Comparison of ENCODE assay signal across 11 cellular contexts in genomic region chr11:126341760-126342161, GRCh38. TPM values are rescaled to one million over a fixed set of nuclear protein-coding genes. Genes with fewer than 3 reads are reported as not detected.
DNase-seq lines count a peak whose midpoint lies in the region; ATAC-seq, FAIRE-seq and TF ChIP-seq lines count a peak whose summit lies in the region.
"Had no signal": no experiment of that assay in that cellular context is flagged by ENCODE, and none has a peak within 500 bp of the region (broad histone marks: within the 10 kb centered on the region; RNA-seq: fewer than 3 reads in every experiment).

No MANE protein-coding gene starts in this region.

- no peak for TF ChIP-seq CTCF in brain microvascular endothelial cell (IDR thresholded peaks at IDR 0.05; ENCODE audit: low read depth, low read length, missing control alignments)

- peak overlapping the region; percentile 54 for H3K27ac ChIP-seq in brain microvascular endothelial cell

- no peak for TF ChIP-seq POLR2A in GM12891 (IDR thresholded peaks at IDR 0.05; ENCODE audit: low read depth, low read length)

- no peaks in the 10 kb centered on the region for H3K27me3 ChIP-seq in brain microvascular endothelial cell (replicated peaks)
- H3K27me3 ChIP-seq: right atrium auricular region had no signal

- no peak overlapping the region for H3K4me3 Mint-ChIP-seq in natural killer cell treated with Interleukin-12 subunit alpha and Interleukin-12 subunit beta and Interleukin-15 and Interleukin-18, amount 100 ng/mL, for 72 hours

- H3K27me3 Mint-ChIP-seq in natural killer cell treated with Interleukin-12 subunit alpha and Interleukin-12 subunit beta and Interleukin-15 and Interleukin-18, amount 100 ng/mL, for 72 hours = no peaks in the 10 kb centered on the region

- peak overlapping the region; percentile 81 to 99 for H3K27ac Mint-ChIP-seq in natural killer cell treated with Interleukin-12 subunit alpha and Interleukin-12 subunit beta and Interleukin-15 and Interleukin-18, amount 100 ng/mL, for 72 hours

- no peak overlapping the region for H3K4me3 ChIP-seq in brain microvascular endothelial cell (ENCODE audit: low read depth, low read length)
- H3K4me3 ChIP-seq: right atrium auricular region had no signal

- no peaks in the 10 kb centered on the region for H3K36me3 ChIP-seq in brain microvascular endothelial cell (replicated peaks)
- H3K36me3 ChIP-seq: right atrium auricular region had no signal

- peaks cover 6% of the 10 kb centered on the region for H3K36me3 Mint-ChIP-seq in natural killer cell treated with Interleukin-12 subunit alpha and Interleukin-12 subunit beta and Interleukin-15 and Interleukin-18, amount 100 ng/mL, for 72 hours

- H3K4me1 Mint-ChIP-seq in natural killer cell treated with Interleukin-12 subunit alpha and Interleukin-12 subunit beta and Interleukin-15 and Interleukin-18, amount 100 ng/mL, for 72 hours (ENCODE audit: low read depth in 2 of 2) = peaks cover 36 to 71% of the 10 kb centered on the region in 2 donors

- FAIRE-seq in GM12891 (lab: Jason Lieb, UNC) = no peak

- no peak for ATAC-seq in natural killer cell treated with Interleukin-12 subunit alpha and Interleukin-12 subunit beta and Interleukin-15 and Interleukin-18, amount 100 ng/mL, for 72 hours
- ATAC-seq in GM18858 (IDR thresholded peaks at IDR 0.05; ENCODE audit: unreplicated experiment) = no peak

- H3K9me3 Mint-ChIP-seq in natural killer cell treated with Interleukin-12 subunit alpha and Interleukin-12 subunit beta and Interleukin-15 and Interleukin-18, amount 100 ng/mL, for 72 hours = no peaks in the 10 kb centered on the region

- DNase-seq in ELR (ENCODE audit: low read depth) (peak; percentile 94), NCI-H226 (peak; percentile 76), brain microvascular endothelial cell (peak; percentile 70), GM12891 (ENCODE audit: insufficient read length, low spot score) (no peak), cerebellum (ENCODE audit: low spot score) (no peak), DMS79 (lab: John Stamatoyannopoulos, UW) (no peak)
- DNase-seq in natural killer cell treated with Interleukin-12 subunit alpha and Interleukin-12 subunit beta and Interleukin-15 and Interleukin-18, amount 100 ng/mL, for 72 hours (ENCODE audit: low spot score) = peak; percentile 12
- DNase-seq: cortex of kidney, NCI-H748 treated with DMSO at 0.1 percent for 48 hours had no signal

- in situ Hi-C loops in brain microvascular endothelial cell (cut with HindIII; ENCODE audit: low pct_ligation_motif_present, low sequenced_read_pairs) = no loop called here

TF ChIP-seq in GM12891, 5 proteins besides CTCF, POLR2A, EP300 and RAD21:
- TF ChIP-seq SPI1 (IDR thresholded peaks at IDR 0.05; ENCODE audit: low read depth, low read length) (no peak), PAX5 (IDR thresholded peaks at IDR 0.05; ENCODE audit: insufficient read depth, low read length, severe bottlenecking) (no peak), TAF1 (IDR thresholded peaks at IDR 0.05; ENCODE audit: low read depth, low read length) (no peak), POU2F2 (IDR thresholded peaks at IDR 0.05; ENCODE audit: low read depth, low read length) (no peak), POLR2AphosphoS5 (IDR thresholded peaks at IDR 0.05; ENCODE audit: low read depth, low read length) (no peak)

RNA-seq across cellular contexts. Expression of gene ST3GAL4, which starts 13.7 kb away (rescaled TPM):
- total RNA-seq in natural killer cell treated with Interleukin-12 subunit alpha and Interleukin-12 subunit beta and Interleukin-15 and Interleukin-18, amount 100 ng/mL, for 72 hours = 10 to 100 TPM; 60.4 to 60.9 TPM
- polyA plus RNA-seq in GM12891 (2012; ENCODE audit: low read depth, missing spikeins) = 3.5 TPM
- 13.7 TPM for total RNA-seq in cerebellum

RNA-seq across cellular contexts. Expression of gene DCPS, which starts 37.9 kb away (rescaled TPM):
- 10 to 100 TPM; 32.8 to 46.7 TPM for total RNA-seq in natural killer cell treated with Interleukin-12 subunit alpha and Interleukin-12 subunit beta and Interleukin-15 and Interleukin-18, amount 100 ng/mL, for 72 hours
- polyA plus RNA-seq in GM12891 (2012; ENCODE audit: low read depth, missing spikeins) = 45.3 TPM
- total RNA-seq in cerebellum = 4.5 TPM

RNA-seq across cellular contexts. Expression of gene TIRAP, which starts 58.9 kb away (rescaled TPM):
- 10 to 100 TPM; 19.8 to 19.9 TPM for total RNA-seq in natural killer cell treated with Interleukin-12 subunit alpha and Interleukin-12 subunit beta and Interleukin-15 and Interleukin-18, amount 100 ng/mL, for 72 hours
- 3.9 TPM for polyA plus RNA-seq in GM12891 (2012; ENCODE audit: low read depth, missing spikeins)
- 5.0 TPM for total RNA-seq in cerebellum

Comparison
In these comparisons a context has a peak if more than half of its experiments do, and no peak if none do; other contexts are left out.
1. DNase-seq: peak in ELR (single experiment), NCI-H226 (single experiment), brain microvascular endothelial cell (single experiment) and natural killer cell treated with Interleukin-12 subunit alpha and Interleukin-12 subunit beta and Interleukin-15 and Interleukin-18, amount 100 ng/mL, for 72 hours (single experiment); none in GM12891 (single experiment), cerebellum (single experiment) and DMS79 (single experiment).